ENCODE assay signal across 20 cellular contexts in the genomic region with DNA sequence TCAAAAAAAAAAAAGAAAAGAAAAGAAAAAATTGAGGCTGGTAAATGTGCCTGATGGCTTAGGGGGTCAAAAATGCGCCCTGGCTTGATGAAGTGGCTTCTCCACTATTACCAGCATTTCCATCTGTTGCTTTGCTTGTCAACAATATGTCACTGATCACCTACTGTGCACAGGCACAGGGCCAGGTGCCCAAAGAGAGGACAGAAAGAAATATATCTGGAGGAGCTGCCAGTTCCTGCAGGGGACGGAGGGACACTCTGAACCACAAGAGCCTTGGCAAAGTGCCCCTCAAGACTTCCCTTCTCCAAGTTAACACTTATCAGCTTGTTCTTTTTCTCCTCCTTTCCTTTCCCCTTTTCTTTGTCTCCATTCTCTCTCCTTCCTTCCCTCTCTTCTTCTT. TPM values are rescaled to one million over a fixed set of nuclear protein-coding genes. Genes with fewer than 3 reads are reported as not detected.
DNase-seq lines count a peak whose midpoint lies in the region; ATAC-seq and TF ChIP-seq lines count a peak whose summit lies in the region.
"Had no signal": no experiment of that assay in that cellular context is flagged by ENCODE, and none has a peak within 500 bp of the region (broad histone marks: within the 10 kb centered on the region; RNA-seq: fewer than 3 reads in every experiment).

No MANE protein-coding gene starts in this region.

- H2AFZ ChIP-seq in Karpas-422 (ENCODE audit: low read length) (no peak overlapping the region), GM23338 (no peak overlapping the region)

- no peak overlapping the region for H3K27ac Mint-ChIP-seq in GM23338
- H3K27ac Mint-ChIP-seq in activated CD4-positive, alpha-beta T cell treated with anti-CD3 and anti-CD28 coated beads, Interleukin-2, amount 10 ng/mL, durations not matched to agents 24 days and 14 days: no peak overlapping the region

- peaks cover 46% of the 10 kb centered on the region; the same call in 1 of the 2 replicates for H4K20me1 ChIP-seq in Karpas-422 (ENCODE audit: insufficient read depth, low read depth, low read length)
- H4K20me1 ChIP-seq in GM23338 (replicated peaks; ENCODE audit: insufficient read depth): no peaks in the 10 kb centered on the region

- TF ChIP-seq CTCF in C4-2B (conservative IDR thresholded peaks at IDR 0.05) (no peak), GM23338 (conservative IDR thresholded peaks at IDR 0.05; ENCODE audit: low read depth in 2 of 2) (no peak)

- H3K36me3 ChIP-seq in Karpas-422 (ENCODE audit: insufficient read depth, low read length) (peaks cover 46% of the 10 kb centered on the region), GM23338 (ENCODE audit: insufficient read depth) (no peaks in the 10 kb centered on the region)
- H3K36me3 ChIP-seq: MG63, ovary, tibial artery had no signal

- no peak for ATAC-seq in GM23338
- ATAC-seq: effector memory CD8-positive, alpha-beta T cell had no signal

- peaks cover 90% of the 10 kb centered on the region for H3K79me2 ChIP-seq in Karpas-422 (ENCODE audit: low read length)
- no peaks in the 10 kb centered on the region for H3K79me2 ChIP-seq in GM23338 (replicated peaks; ENCODE audit: insufficient read depth)

- H3K27ac ChIP-seq in C4-2B: peak overlapping the region; percentile 13; the same call in 1 of the 2 replicates
- H3K27ac ChIP-seq in Karpas-422 (ENCODE audit: low read length): peak overlapping the region; percentile 73
- no peak overlapping the region for H3K27ac ChIP-seq in GM23338 (ENCODE audit: low read depth)
- H3K27ac ChIP-seq: ovary, tibial artery, VCaP had no signal

- H3K9me3 ChIP-seq in Karpas-422 (ENCODE audit: low read length): no peaks in the 10 kb centered on the region
- H3K9me3 ChIP-seq: MG63, ovary, tibial artery had no signal

- intact Hi-C loops in activated CD4-positive, alpha-beta T cell treated with anti-CD3 and anti-CD28 coated beads, Interleukin-2, amount 10 ng/mL, durations not matched to agents 24 days and 14 days (cut with micrococcal nuclease): no loop called here

- H3K4me3 ChIP-seq in Karpas-422 (ENCODE audit: low read length): no peak overlapping the region
- H3K4me3 ChIP-seq in GM23338: no peak overlapping the region
- H3K4me3 ChIP-seq: GM12878, lung, MG63, ovary, tibial artery had no signal

- H3K27me3 ChIP-seq in Karpas-422 (ENCODE audit: low read length): no peaks in the 10 kb centered on the region
- H3K27me3 ChIP-seq in GM23338 (ENCODE audit: insufficient read depth): no peaks in the 10 kb centered on the region
- H3K27me3 ChIP-seq: ovary had no signal

- H3K4me1 Mint-ChIP-seq in GM23338: peaks cover 5% of the 10 kb centered on the region
- H3K4me1 Mint-ChIP-seq in activated CD4-positive, alpha-beta T cell treated with anti-CD3 and anti-CD28 coated beads, Interleukin-2, amount 10 ng/mL, durations not matched to agents 24 days and 14 days: peaks cover 12% of the 10 kb centered on the region

- H3K9me3 Mint-ChIP-seq in GM23338: no peaks in the 10 kb centered on the region
- no peaks in the 10 kb centered on the region for H3K9me3 Mint-ChIP-seq in activated CD4-positive, alpha-beta T cell treated with anti-CD3 and anti-CD28 coated beads, Interleukin-2, amount 10 ng/mL, durations not matched to agents 24 days and 14 days
- H3K9me3 Mint-ChIP-seq: effector memory CD8-positive, alpha-beta T cell had no signal

- H3K27me3 Mint-ChIP-seq in GM23338 (ENCODE audit: insufficient read depth, low read depth, poor library complexity): peaks cover 5% of the 10 kb centered on the region
- peaks cover 15% of the 10 kb centered on the region for H3K27me3 Mint-ChIP-seq in activated CD4-positive, alpha-beta T cell treated with anti-CD3 and anti-CD28 coated beads, Interleukin-2, amount 10 ng/mL, durations not matched to agents 24 days and 14 days

- H3K9ac ChIP-seq in Karpas-422 (ENCODE audit: low read length): no peak overlapping the region

- H3K4me2 ChIP-seq in Karpas-422 (ENCODE audit: low read depth, low read length, poor library complexity, severe bottlenecking): no peak overlapping the region
- no peak overlapping the region for H3K4me2 ChIP-seq in GM23338

- DNase-seq in Karpas-422 (peak; percentile 41), cerebellar cortex (ENCODE audit: low spot score) (peak; percentile 99), myocyte (ENCODE audit: low read depth) (peak; percentile 59), GM23338 (ENCODE audit: low spot score) (no peak)
- no peak for DNase-seq in activated CD4-positive, CD25-positive, alpha-beta regulatory T cell (lab: John Stamatoyannopoulos, UW)
- DNase-seq in activated CD4-positive, alpha-beta T cell treated with anti-CD3 and anti-CD28 coated beads, Interleukin-2, amount 10 ng/mL, durations not matched to agents 24 days and 14 days: no peak
- DNase-seq: activated CD4-positive, alpha-beta T cell treated with anti-CD3 and anti-CD28 coated beads, Interleukin-2, amount 50 U/mL, for 48 hours; activated naive CD4-positive, alpha-beta T cell; Calu3; effector memory CD8-positive, alpha-beta T cell; MG63; NCI-H146; ovary; stimulated activated naive CD4-positive, alpha-beta T cell treated with Interleukin-2 at 50 U/mL for 16 hours; T-helper 1 cell had no signal

- H3K4me3 Mint-ChIP-seq in GM23338: no peak overlapping the region
- no peak overlapping the region for H3K4me3 Mint-ChIP-seq in activated CD4-positive, alpha-beta T cell treated with anti-CD3 and anti-CD28 coated beads, Interleukin-2, amount 10 ng/mL, durations not matched to agents 24 days and 14 days

- no peaks in the 10 kb centered on the region for H3K9me2 ChIP-seq in Karpas-422 (replicated peaks; ENCODE audit: insufficient read depth, low read length)
- no peaks in the 10 kb centered on the region for H3K9me2 ChIP-seq in GM23338 (ENCODE audit: insufficient read depth)

- no peaks in the 10 kb centered on the region for H3K36me3 Mint-ChIP-seq in GM23338 (ENCODE audit: low read depth)
- H3K36me3 Mint-ChIP-seq in activated CD4-positive, alpha-beta T cell treated with anti-CD3 and anti-CD28 coated beads, Interleukin-2, amount 10 ng/mL, durations not matched to agents 24 days and 14 days (ENCODE audit: low read depth): no peaks in the 10 kb centered on the region

- H3F3A ChIP-seq in GM23338 (replicated peaks; ENCODE audit: low read depth): no peaks in the 10 kb centered on the region

- peaks cover 60% of the 10 kb centered on the region for H3K4me1 ChIP-seq in Karpas-422 (ENCODE audit: low read length)
- peaks cover 4% of the 10 kb centered on the region; the same call in 1 of the 2 replicates for H3K4me1 ChIP-seq in GM23338 (ENCODE audit: insufficient read depth)
- H3K4me1 ChIP-seq: tibial artery had no signal

TF ChIP-seq in GM23338, 12 proteins besides CTCF, POLR2A, EP300 and RAD21 (continues in another document):
- TF ChIP-seq ZNF331 (CRISPR knock-in tag; IDR thresholded peaks at IDR 0.05; ENCODE audit: low read depth): no peak
- no peak for TF ChIP-seq CREB1 (CRISPR knock-in tag; IDR thresholded peaks at IDR 0.05; ENCODE audit: low read depth)
- TF ChIP-seq POLR2AphosphoS5 (IDR thresholded peaks at IDR 0.05; ENCODE audit: low read depth): no peak

RNA-seq across cellular contexts. Expression of a gene that starts 34.7 kb away (rescaled TPM):
- total RNA-seq in Karpas-422 (2014; rRNA removed; shearing (Covaris generic); ENCODE audit: low replicate concordance): 17.7 and 24.2 TPM in 2 replicates
- total RNA-seq in myocyte: 3.6 and 5.9 TPM in 2 replicates
- 2.3 TPM for polyA plus RNA-seq in myocyte (2012)
- 17.0 and 17.8 TPM in 2 replicates for total RNA-seq in GM23338 (2014; rRNA removed; shearing (Covaris generic))
- polyA plus RNA-seq in GM23338 (2016; fragmentation: Nextera tagmentation; extraction: Ambion mirVana): 8.8 and 9.4 TPM in 2 replicates
- 24.1 and 25.0 TPM in 2 replicates for total RNA-seq in activated CD4-positive, alpha-beta T cell treated with anti-CD3 and anti-CD28 coated beads, Interleukin-2, amount 10 ng/mL, durations not matched to agents 24 days and 14 days

Comparison
In these comparisons a context has a peak if more than half of its experiments do, and no peak if none do; other contexts are left out.
1. DNase-seq: peak in Karpas-422 (single experiment), cerebellar cortex (single experiment) and myocyte (single experiment); none in GM23338 (single experiment), activated CD4-positive, CD25-positive, alpha-beta regulatory T cell (0 of 4) and activated CD4-positive, alpha-beta T cell treated with anti-CD3 and anti-CD28 coated beads, Interleukin-2, amount 10 ng/mL, durations not matched to agents 24 days and 14 days (single experiment).